Comparison of ENCODE assay signal across 29 cellular contexts in genomic region chr13:31588923-31589322, GRCh38.
"Had no signal": no experiment of that assay in that cellular context is flagged by ENCODE, and none has a peak within 500 bp of the region (broad histone marks: within the 10 kb centered on the region; RNA-seq: fewer than 3 reads in every experiment).

No MANE protein-coding gene starts in this region.

- H3K9me3 ChIP-seq: adrenal gland, pancreas, psoas muscle, sigmoid colon, thyroid gland had no signal

- DNase-seq: activated B cell treated with CpG ODN at 0.5 μM for 24 hours; activated CD4-positive, alpha-beta T cell treated with anti-CD3 and anti-CD28 coated beads for 36 hours; activated CD4-positive, alpha-beta T cell treated with anti-CD3 and anti-CD28 coated beads, Interleukin-2, amount 50 U/mL, for 4 hours; activated naive CD4-positive, alpha-beta T cell treated with anti-CD3 and anti-CD28 coated beads for 36 hours; activated naive CD8-positive, alpha-beta T cell treated with anti-CD3 and anti-CD28 coated beads for 36 hours; activated T-cell treated with anti-CD3 and anti-CD28 coated beads for 4 hours; activated T-cell treated with anti-CD3 and anti-CD28 coated beads, Interleukin-2, amount 50 U/mL, for 72 hours; adrenal gland; aorta; body of pancreas; effector CD8-positive, alpha-beta T cell; left ventricle myocardium inferior; mesendoderm; naive thymus-derived CD4-positive, alpha-beta T cell; nucleus accumbens; pancreas; psoas muscle; sigmoid colon; stimulated activated CD4-positive, alpha-beta T cell treated with anti-CD3 and anti-CD28 coated beads, Interleukin-1b, Interleukin-23, amount 100 ng/mL, for 48 hours; stimulated activated CD4-positive, alpha-beta T cell treated with anti-CD3 and anti-CD28 coated beads, Interleukin-4, amount 100 ng/mL, for 4 hours; stimulated activated CD8-positive, alpha-beta memory T cell treated with anti-CD3 and anti-CD28 coated beads, Interleukin-4, amount 100 ng/mL, for 48 hours; stomach; SW 1271; T-helper 2 cell; thyroid gland had no signal

- H3K9me3 Mint-ChIP-seq: activated B cell treated with CpG ODN at 0.5 μM for 24 hours; activated naive CD4-positive, alpha-beta T cell treated with anti-CD3 and anti-CD28 coated beads for 36 hours; activated naive CD8-positive, alpha-beta T cell treated with anti-CD3 and anti-CD28 coated beads for 36 hours had no signal

- H3K27me3 Mint-ChIP-seq: activated B cell treated with CpG ODN at 0.5 μM for 24 hours; stimulated activated memory B cell treated with anti-CD40 and anti-IgM and Interleukin-4, amounts not matched to agents 10 μg/mL and 1 μg/mL and 100 μg/mL, for 72 hours had no signal

- H3K36me3 Mint-ChIP-seq: activated naive CD8-positive, alpha-beta T cell treated with anti-CD3 and anti-CD28 coated beads for 36 hours; stimulated activated memory B cell treated with anti-CD40 and anti-IgM and Interleukin-4, amounts not matched to agents 10 μg/mL and 1 μg/mL and 100 μg/mL, for 72 hours had no signal

- H3K4me1 ChIP-seq: adrenal gland, body of pancreas, left ventricle myocardium inferior, pancreas, psoas muscle, sigmoid colon, stomach, thyroid gland had no signal

- H3K36me3 ChIP-seq: adrenal gland, left ventricle myocardium inferior, pancreas, sigmoid colon, stomach, thyroid gland had no signal

- H3K4me1 Mint-ChIP-seq: activated B cell treated with CpG ODN at 0.5 μM for 24 hours; activated CD4-positive, alpha-beta T cell treated with anti-CD3 and anti-CD28 coated beads for 36 hours; activated naive CD8-positive, alpha-beta T cell treated with anti-CD3 and anti-CD28 coated beads for 36 hours; naive thymus-derived CD4-positive, alpha-beta T cell; stimulated activated memory B cell treated with anti-CD40 and anti-IgM and Interleukin-4, amounts not matched to agents 10 μg/mL and 1 μg/mL and 100 μg/mL, for 72 hours had no signal

- ATAC-seq: activated CD4-positive, alpha-beta T cell treated with anti-CD3 and anti-CD28 coated beads for 36 hours; activated T-cell treated with anti-CD3 and anti-CD28 coated beads, Interleukin-2, amount 50 U/mL, for 72 hours; body of pancreas; naive thymus-derived CD4-positive, alpha-beta T cell; pancreas; psoas muscle; stimulated activated memory B cell treated with anti-CD40 and anti-IgM and Interleukin-4, amounts not matched to agents 10 μg/mL and 1 μg/mL and 100 μg/mL, for 72 hours had no signal

- H3K4me3 Mint-ChIP-seq: activated B cell treated with CpG ODN at 0.5 μM for 24 hours; activated CD4-positive, alpha-beta T cell treated with anti-CD3 and anti-CD28 coated beads for 36 hours; activated naive CD4-positive, alpha-beta T cell treated with anti-CD3 and anti-CD28 coated beads for 36 hours; activated naive CD8-positive, alpha-beta T cell treated with anti-CD3 and anti-CD28 coated beads for 36 hours; activated T-cell treated with anti-CD3 and anti-CD28 coated beads, Interleukin-2, amount 50 U/mL, for 72 hours; naive thymus-derived CD4-positive, alpha-beta T cell; neural crest cell; stimulated activated memory B cell treated with anti-CD40 and anti-IgM and Interleukin-4, amounts not matched to agents 10 μg/mL and 1 μg/mL and 100 μg/mL, for 72 hours had no signal

- H3K27me3 ChIP-seq: adrenal gland, body of pancreas, pancreas, sigmoid colon, stomach, thyroid gland had no signal

- H3K27ac Mint-ChIP-seq: activated B cell treated with CpG ODN at 0.5 μM for 24 hours; activated CD4-positive, alpha-beta T cell treated with anti-CD3 and anti-CD28 coated beads for 36 hours; activated naive CD4-positive, alpha-beta T cell treated with anti-CD3 and anti-CD28 coated beads for 36 hours; activated naive CD8-positive, alpha-beta T cell treated with anti-CD3 and anti-CD28 coated beads for 36 hours; activated T-cell treated with anti-CD3 and anti-CD28 coated beads, Interleukin-2, amount 50 U/mL, for 72 hours; naive thymus-derived CD4-positive, alpha-beta T cell; stimulated activated memory B cell treated with anti-CD40 and anti-IgM and Interleukin-4, amounts not matched to agents 10 μg/mL and 1 μg/mL and 100 μg/mL, for 72 hours had no signal

- H3K4me3 ChIP-seq: adrenal gland, body of pancreas, left ventricle myocardium inferior, lung, pancreas, psoas muscle, sigmoid colon, smooth muscle cell, stomach, thyroid gland had no signal
